In the genomic region with DNA sequence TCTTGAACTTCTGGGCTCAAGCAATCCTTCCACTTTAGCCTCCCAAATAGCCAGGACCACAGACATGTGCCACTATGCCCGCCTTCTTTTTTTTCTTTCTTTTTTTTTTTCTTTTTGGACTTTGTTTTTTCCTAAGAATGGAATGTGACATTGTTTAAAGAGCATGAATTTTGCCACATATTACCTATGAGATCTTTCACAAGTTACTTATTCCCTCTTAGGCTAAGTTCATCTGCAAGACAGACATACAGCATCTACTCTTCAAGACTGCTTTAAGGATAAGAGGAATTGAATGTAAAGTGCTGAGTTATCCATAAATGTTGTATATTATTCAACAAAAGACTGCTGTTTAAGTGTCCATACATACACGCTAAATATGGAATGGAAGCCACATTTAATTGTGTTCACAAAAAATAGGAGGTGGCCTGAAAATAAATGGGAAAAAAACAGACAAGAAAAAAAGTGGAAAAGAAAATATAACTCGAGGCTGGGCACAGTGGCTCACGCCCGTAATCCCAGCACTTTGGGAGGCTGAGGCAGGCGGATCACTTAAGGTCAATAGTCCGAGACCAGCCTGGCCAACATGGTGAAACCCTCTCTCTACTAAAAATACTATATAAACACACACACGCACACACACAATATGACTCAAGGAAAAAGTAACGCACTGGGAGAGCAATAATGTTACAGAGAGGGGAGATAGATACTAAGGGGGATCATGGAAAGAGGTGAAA, we compare ENCODE assay signal across 19 cellular contexts. TPM values are rescaled to one million over a fixed set of nuclear protein-coding genes. Genes with fewer than 3 reads are reported as not detected.
A peak's percentile ranks its signal among the peaks of the same experiment; 100 is the strongest.
DNase-seq lines count a peak whose midpoint lies in the region; ATAC-seq, FAIRE-seq and TF ChIP-seq lines count a peak whose summit lies in the region.
"Had no signal": no experiment of that assay in that cellular context is flagged by ENCODE, and none has a peak within 500 bp of the region (broad histone marks: within the 10 kb centered on the region; RNA-seq: fewer than 3 reads in every experiment).

No MANE protein-coding gene starts in this region.

- 5% methylated on average over 9 of the region's 9 CpGs for WGBS in HepG2 (ENCODE audit: low lambda C conversion rate)
- 81% methylated on average over 9 of the region's 9 CpGs for WGBS in right lobe of liver (ENCODE audit: insufficient coverage, low coverage, low lambda C conversion rate, missing lambda C conversion rate)

- TF ChIP-seq CTCF in HepG2 (CRISPR knock-in tag; IDR thresholded peaks at IDR 0.05) (no peak), right lobe of liver (IDR thresholded peaks at IDR 0.05) (no peak), Loucy (conservative IDR thresholded peaks at IDR 0.05; ENCODE audit: low read length) (no peak), nephron (IDR thresholded peaks at IDR 0.05; ENCODE audit: unreplicated experiment in 3 of 3) (no peak)

- BruUV-seq in HepG2 (replicated peaks; lab: Mats Ljungman, UMichigan), result no TSS peak

- H3K36me3 ChIP-seq in HepG2 (replicated peaks in 1 of 2; ENCODE audit: control insufficient read depth in 1 of 2, insufficient read depth in 2 of 2, low read length in 2 of 2) (no peaks in the 10 kb centered on the region), right lobe of liver (no peaks in the 10 kb centered on the region), Loucy (ENCODE audit: insufficient read depth, low read length) (no peaks in the 10 kb centered on the region)

- H2AFZ ChIP-seq in HepG2 (ENCODE audit: low read length) (peak overlapping the region; percentile 67), Loucy (ENCODE audit: low read length) (peak overlapping the region; percentile 44; the same call in 1 of the 2 replicates)

- H3K27me3 ChIP-seq in HepG2 (ENCODE audit: control insufficient read depth in 1 of 2, insufficient read depth in 2 of 2, low read length in 2 of 2) (no peaks in the 10 kb centered on the region; a peak in 1 of 5 replicates), right lobe of liver (no peaks in the 10 kb centered on the region), Loucy (ENCODE audit: insufficient read depth, low read length, poor library complexity, severe bottlenecking) (no peaks in the 10 kb centered on the region)
- H3K27me3 ChIP-seq: BLaER1 had no signal

- TF ChIP-seq POLR2A in HepG2 (IDR thresholded peaks at IDR 0.05; ENCODE audit: insufficient read depth in 1 of 2, low read depth in 2 of 2, low read length in 2 of 2), result no peak
- no peak for TF ChIP-seq POLR2A in right lobe of liver (IDR thresholded peaks at IDR 0.05)

- H3K4me1 ChIP-seq in HepG2 (ENCODE audit: insufficient read depth, low read length), result peaks cover 49% of the 10 kb centered on the region
- H3K4me1 ChIP-seq in right lobe of liver, result peaks cover 0 to 16% (median 2%) of the 10 kb centered on the region in 4 donors
- H3K4me1 ChIP-seq in Loucy (ENCODE audit: insufficient read depth, low read length, poor library complexity, severe bottlenecking), result peaks cover 17% of the 10 kb centered on the region

- H3K36me3 Mint-ChIP-seq in nephron (ENCODE audit: low read depth), result no peaks in the 10 kb centered on the region
- H3K36me3 Mint-ChIP-seq: CD8-positive, alpha-beta T cell had no signal

- H3K4me3 Mint-ChIP-seq in nephron, result peak overlapping the region; percentile 31 to 52 (median 31)
- H3K4me3 Mint-ChIP-seq: CD14-positive monocyte; CD8-positive, alpha-beta T cell; H9 had no signal

- CTCF ChIA-PET in HepG2 (lab: Yijun Ruan, JAX; ENCODE audit: low intra/inter-chr PET ratio, low total read pairs), result no interaction called here

- intact Hi-C loops in HepG2 (cut with micrococcal nuclease; ENCODE audit: unreplicated experiment) (no loop called here), right lobe of liver (cut with DNase I) (no loop called here)

- in situ Hi-C loops in HepG2 (cut with HindIII; ENCODE audit: extremely low pct_ligation_motif_present, low pct_unique_long_range_greater_than_20kb), result no loop called here

- H3K27ac ChIP-seq in HepG2 (ENCODE audit: extremely low read length, insufficient read depth, low read length), result peak overlapping the region; percentile 75
- H3K27ac ChIP-seq in right lobe of liver, result no peak overlapping the region
- H3K27ac ChIP-seq: 22Rv1, BLaER1, KMS-11 had no signal

- H3K9me3 Mint-ChIP-seq in nephron, result no peaks in the 10 kb centered on the region
- H3K9me3 Mint-ChIP-seq: CD8-positive, alpha-beta T cell had no signal

- peak overlapping the region in 2 of 3 experiments; percentile 16 to 48 for H3K27ac Mint-ChIP-seq in nephron
- H3K27ac Mint-ChIP-seq: CD14-positive monocyte; CD8-positive, alpha-beta T cell; H9 had no signal

- no peaks in the 10 kb centered on the region for H3F3A ChIP-seq in Loucy (ENCODE audit: low read depth)

- H3K9me3 ChIP-seq in HepG2 (ENCODE audit: low read length), result no peaks in the 10 kb centered on the region
- H3K9me3 ChIP-seq in right lobe of liver, result no peaks in the 10 kb centered on the region
- no peaks in the 10 kb centered on the region for H3K9me3 ChIP-seq in Loucy (ENCODE audit: insufficient read depth, low read depth, low read length)
- H3K9me3 ChIP-seq: BLaER1 had no signal

- H3K4me2 ChIP-seq in HepG2 (ENCODE audit: low read depth, low read length) (peak overlapping the region; percentile 77), Loucy (ENCODE audit: low read depth, low read length, poor library complexity, severe bottlenecking) (no peak overlapping the region)
- H3K4me2 ChIP-seq: BLaER1, KMS-11 had no signal

- no peak for ATAC-seq in HepG2
- ATAC-seq in right lobe of liver, result no peak
- ATAC-seq: CD8-positive, alpha-beta T cell; GM12878 had no signal

- TF ChIP-seq EP300 in HepG2 (IDR thresholded peaks at IDR 0.05; ENCODE audit: low read depth in 2 of 2, low read length in 2 of 2) (peak; percentile 38 to 39; a peak in 2 of 4 replicates), HepG2 (CRISPR knock-in tag; IDR thresholded peaks at IDR 0.05; ENCODE audit: borderline replicate concordance) (no peak)

- peak; percentile 8; the same call in 1 of the 2 replicates for TF ChIP-seq RAD21 in HepG2 (CRISPR knock-in tag; IDR thresholded peaks at IDR 0.05)

- POLR2A ChIA-PET in HepG2 (lab: Yijun Ruan, JAX), result interaction anchor here (0.8 kb wide), 1 partner anchor 16 kb away, joined by 3 read pairs; a partner anchor contains a TSS

- H3K4me3 ChIP-seq in HepG2 (replicated peaks in 1 of 3; ENCODE audit: insufficient read depth in 1 of 3, low read depth in 2 of 3, low read length in 3 of 3) (peak overlapping the region in 2 of 3 experiments; percentile 38 to 52; a peak in 5 of 6 replicates), right lobe of liver (no peak overlapping the region), Loucy (ENCODE audit: low read length, poor library complexity, severe bottlenecking) (no peak overlapping the region)
- H3K4me3 ChIP-seq: BLaER1, GM12878 had no signal

- H3K9me2 ChIP-seq in Loucy (replicated peaks; ENCODE audit: low read depth, low read length), result no peaks in the 10 kb centered on the region

- DNase-seq in HepG2 (ENCODE audit: low spot score) (peak; percentile 71), right lobe of liver (no peak), GM19240 (ENCODE audit: insufficient read length, low spot score) (no peak), NCI-H69 (lab: John Stamatoyannopoulos, UW) (no peak)
- DNase-seq: CD8-positive, alpha-beta T cell; DMS 273 treated with DMSO at 0.1 percent for 48 hours; DMS53; DND-41; EL; H9 had no signal

- H3K4me1 Mint-ChIP-seq in nephron, result peaks cover 18% of the 10 kb centered on the region

- H3K9ac ChIP-seq in HepG2 (ENCODE audit: insufficient read depth, low read depth, low read length) (peak overlapping the region; percentile 42), Loucy (ENCODE audit: low read depth, low read length, poor library complexity, severe bottlenecking) (no peak overlapping the region)
- H3K9ac ChIP-seq: BLaER1, KMS-11 had no signal

- no peak for FAIRE-seq in HepG2 (lab: Jason Lieb, UNC)
- FAIRE-seq: GM12878, H1 had no signal

- H4K20me1 ChIP-seq in HepG2 (ENCODE audit: insufficient read depth, low read length) (0 out of 2 replicates have a peak, but pooled peaks cover 6% of the 10 kb centered on the region), Loucy (ENCODE audit: insufficient read depth, low read length, poor library complexity, severe bottlenecking) (peaks cover 17% of the 10 kb centered on the region)

- peaks cover 16% of the 10 kb centered on the region for H3K79me2 ChIP-seq in HepG2 (ENCODE audit: insufficient read depth, low read length)
- peaks cover 18% of the 10 kb centered on the region for H3K79me2 ChIP-seq in Loucy (ENCODE audit: insufficient read depth, low read length)

- H3K27me3 Mint-ChIP-seq in nephron (ENCODE audit: low read depth), result peaks cover 3% of the 10 kb centered on the region

RNA-seq across cellular contexts. Expression of a gene that starts 3.2 kb away (rescaled TPM):
- total RNA-seq in HepG2 (2016; rRNA removed; fragmentation: Illumina TruSeq; extraction: Trizol) (211 and 213 TPM in 2 replicates), right lobe of liver (10 to 100 TPM; 20.9 to 38.4 (median 24.2) TPM)
- 66.7 and 72.8 TPM in 2 replicates for total RNA-seq in HepG2 (2016; cell fraction: cytosol; rRNA removed; fragmentation: Illumina TruSeq; extraction: Trizol; ENCODE audit: low read depth)
- 187 and 217 TPM in 2 replicates for total RNA-seq in HepG2 (2016; cell fraction: insoluble cytoplasmic fraction; rRNA removed; fragmentation: Illumina TruSeq; extraction: Trizol)
- 144 and 151 TPM in 2 replicates for total RNA-seq in HepG2 (2016; cell fraction: membrane; rRNA removed; fragmentation: Illumina TruSeq; extraction: Trizol)
- total RNA-seq in HepG2 (2016; cell fraction: nucleus; rRNA removed; fragmentation: Illumina TruSeq; extraction: Trizol), result 93.4 and 100 TPM in 2 replicates
- polyA plus RNA-seq in HepG2 (2011; rRNA removed), result 52.3 and 58.2 TPM in 2 replicates
- 57.6 and 58.9 TPM in 2 replicates for polyA plus RNA-seq in HepG2 (2011; cell fraction: cytosol; rRNA removed)
- 33.5 and 36.2 TPM in 2 replicates for polyA plus RNA-seq in HepG2 (2011; cell fraction: nucleus; rRNA removed)
- polyA plus RNA-seq in HepG2 (2012), result 122 and 125 TPM in 2 replicates
- polyA plus RNA-seq in HepG2 (2016; cell fraction: cytosol; fragmentation: Illumina TruSeq; extraction: Trizol; ENCODE audit: low read depth), result 80.0 and 81.2 TPM in 2 replicates
- polyA plus RNA-seq in HepG2 (2016; cell fraction: insoluble cytoplasmic fraction; fragmentation: Illumina TruSeq; extraction: Trizol; ENCODE audit: low read depth), result 206 and 226 TPM in 2 replicates
- polyA plus RNA-seq in HepG2 (2016; cell fraction: membrane; fragmentation: Illumina TruSeq; extraction: Trizol; ENCODE audit: low read depth), result 120 and 128 TPM in 2 replicates
- polyA plus RNA-seq in HepG2 (2016; cell fraction: nucleus; fragmentation: Illumina TruSeq; extraction: Trizol; ENCODE audit: insufficient read depth, low read depth), result 164 and 171 TPM in 2 replicates
- polyA minus RNA-seq in HepG2 (2011; rRNA and poly(A)+ RNA removed; ENCODE audit: low replicate concordance), result 89.1 and 115 TPM in 2 replicates
- 65.1 and 65.4 TPM in 2 replicates for polyA minus RNA-seq in HepG2 (2011; cell fraction: cytosol; rRNA and poly(A)+ RNA removed)
- 18.2 and 25.2 TPM in 2 replicates for polyA minus RNA-seq in HepG2 (2011; cell fraction: nucleus; rRNA and poly(A)+ RNA removed)

RNA-seq across cellular contexts. Expression of a gene that starts 15.8 kb away (rescaled TPM):
- total RNA-seq in HepG2 (2016; rRNA removed; fragmentation: Illumina TruSeq; extraction: Trizol), result 165 and 222 TPM in 2 replicates
- total RNA-seq in HepG2 (2016; cell fraction: cytosol; rRNA removed; fragmentation: Illumina TruSeq; extraction: Trizol; ENCODE audit: low read depth), result 29.3 and 32.1 TPM in 2 replicates
- 165 and 218 TPM in 2 replicates for total RNA-seq in HepG2 (2016; cell fraction: insoluble cytoplasmic fraction; rRNA removed; fragmentation: Illumina TruSeq; extraction: Trizol)
- total RNA-seq in HepG2 (2016; cell fraction: membrane; rRNA removed; fragmentation: Illumina TruSeq; extraction: Trizol), result 63.2 and 68.0 TPM in 2 replicates
- 96.2 and 104 TPM in 2 replicates for total RNA-seq in HepG2 (2016; cell fraction: nucleus; rRNA removed; fragmentation: Illumina TruSeq; extraction: Trizol)
- polyA plus RNA-seq in HepG2 (2011; rRNA removed), result 227 and 240 TPM in 2 replicates
- polyA plus RNA-seq in HepG2 (2011; cell fraction: cytosol; rRNA removed), result 195 and 204 TPM in 2 replicates
- 237 and 253 TPM in 2 replicates for polyA plus RNA-seq in HepG2 (2011; cell fraction: nucleus; rRNA removed)
- polyA plus RNA-seq in HepG2 (2012), result 128 and 143 TPM in 2 replicates
- polyA plus RNA-seq in HepG2 (2016; cell fraction: cytosol; fragmentation: Illumina TruSeq; extraction: Trizol; ENCODE audit: low read depth), result 19.3 and 21.8 TPM in 2 replicates
- 234 and 235 TPM in 2 replicates for polyA plus RNA-seq in HepG2 (2016; cell fraction: insoluble cytoplasmic fraction; fragmentation: Illumina TruSeq; extraction: Trizol; ENCODE audit: low read depth)
- polyA plus RNA-seq in HepG2 (2016; cell fraction: membrane; fragmentation: Illumina TruSeq; extraction: Trizol; ENCODE audit: low read depth), result 36.2 and 39.8 TPM in 2 replicates
- polyA plus RNA-seq in HepG2 (2016; cell fraction: nucleus; fragmentation: Illumina TruSeq; extraction: Trizol; ENCODE audit: insufficient read depth, low read depth), result 149 and 154 TPM in 2 replicates
- 103 and 225 TPM in 2 replicates for polyA minus RNA-seq in HepG2 (2011; rRNA and poly(A)+ RNA removed; ENCODE audit: low replicate concordance)
- 91.1 and 109 TPM in 2 replicates for polyA minus RNA-seq in HepG2 (2011; cell fraction: cytosol; rRNA and poly(A)+ RNA removed)
- polyA minus RNA-seq in HepG2 (2011; cell fraction: nucleus; rRNA and poly(A)+ RNA removed), result 149 and 165 TPM in 2 replicates
- total RNA-seq in right lobe of liver, result 10 to 100 TPM; 37.7 to 49.4 (median 41.5) TPM

RNA-seq across cellular contexts. Expression of a gene that starts 29.6 kb away (rescaled TPM):
- total RNA-seq in HepG2 (2016; rRNA removed; fragmentation: Illumina TruSeq; extraction: Trizol) (2.1 TPM in 1 of 2 replicates, not detected in the other), right lobe of liver (1 to 10 TPM; 3.2 to 8.0 (median 4.6) TPM)
- total RNA-seq in HepG2 (2016; cell fraction: cytosol; rRNA removed; fragmentation: Illumina TruSeq; extraction: Trizol; ENCODE audit: low read depth), result not detected in 2 replicates
- total RNA-seq in HepG2 (2016; cell fraction: insoluble cytoplasmic fraction; rRNA removed; fragmentation: Illumina TruSeq; extraction: Trizol), result 1.6 TPM in 1 of 2 replicates, not detected in the other
- 0.28 and 0.31 TPM in 2 replicates for total RNA-seq in HepG2 (2016; cell fraction: membrane; rRNA removed; fragmentation: Illumina TruSeq; extraction: Trizol)
- total RNA-seq in HepG2 (2016; cell fraction: nucleus; rRNA removed; fragmentation: Illumina TruSeq; extraction: Trizol), result 1.6 and 3.6 TPM in 2 replicates
- 4.5 and 5.6 TPM in 2 replicates for polyA plus RNA-seq in HepG2 (2011; rRNA removed)
- polyA plus RNA-seq in HepG2 (2011; cell fraction: cytosol; rRNA removed), result 0.64 and 0.94 TPM in 2 replicates
- polyA plus RNA-seq in HepG2 (2011; cell fraction: nucleus; rRNA removed), result 57.5 and 78.7 TPM in 2 replicates
- polyA plus RNA-seq in HepG2 (2012), result 5.6 and 6.6 TPM in 2 replicates
- 0.34 and 0.46 TPM in 2 replicates for polyA plus RNA-seq in HepG2 (2016; cell fraction: cytosol; fragmentation: Illumina TruSeq; extraction: Trizol; ENCODE audit: low read depth)
- 0.41 TPM in 1 of 2 replicates, not detected in the other for polyA plus RNA-seq in HepG2 (2016; cell fraction: insoluble cytoplasmic fraction; fragmentation: Illumina TruSeq; extraction: Trizol; ENCODE audit: low read depth)
- 0.32 and 1.0 TPM in 2 replicates for polyA plus RNA-seq in HepG2 (2016; cell fraction: membrane; fragmentation: Illumina TruSeq; extraction: Trizol; ENCODE audit: low read depth)
- polyA plus RNA-seq in HepG2 (2016; cell fraction: nucleus; fragmentation: Illumina TruSeq; extraction: Trizol; ENCODE audit: insufficient read depth, low read depth), result 12.5 and 13.4 TPM in 2 replicates
- 0.77 and 4.4 TPM in 2 replicates for polyA minus RNA-seq in HepG2 (2011; rRNA and poly(A)+ RNA removed; ENCODE audit: low replicate concordance)
- polyA minus RNA-seq in HepG2 (2011; cell fraction: cytosol; rRNA and poly(A)+ RNA removed), result not detected in 2 replicates
- polyA minus RNA-seq in HepG2 (2011; cell fraction: nucleus; rRNA and poly(A)+ RNA removed), result 8.7 and 8.8 TPM in 2 replicates
- total RNA-seq: G401 had no signal
- polyA plus RNA-seq: CD14-positive monocyte had no signal

RNA-seq across cellular contexts. Expression of a gene that starts 32.1 kb away (rescaled TPM):
- total RNA-seq in HepG2 (2016; rRNA removed; fragmentation: Illumina TruSeq; extraction: Trizol) (2.4 and 4.9 TPM in 2 replicates), right lobe of liver (10 to 100 TPM in 2 of 6 experiments, 1 to 10 TPM in 4; 6.0 to 14.7 (median 9.8) TPM)
- 2.0 and 2.5 TPM in 2 replicates for total RNA-seq in HepG2 (2016; cell fraction: cytosol; rRNA removed; fragmentation: Illumina TruSeq; extraction: Trizol; ENCODE audit: low read depth)
- 2.5 and 5.0 TPM in 2 replicates for total RNA-seq in HepG2 (2016; cell fraction: insoluble cytoplasmic fraction; rRNA removed; fragmentation: Illumina TruSeq; extraction: Trizol)
- total RNA-seq in HepG2 (2016; cell fraction: membrane; rRNA removed; fragmentation: Illumina TruSeq; extraction: Trizol), result 4.0 and 4.3 TPM in 2 replicates
- total RNA-seq in HepG2 (2016; cell fraction: nucleus; rRNA removed; fragmentation: Illumina TruSeq; extraction: Trizol), result 5.5 and 6.1 TPM in 2 replicates
- polyA plus RNA-seq in HepG2 (2011; rRNA removed), result 6.3 and 10.9 TPM in 2 replicates
- 5.5 and 8.5 TPM in 2 replicates for polyA plus RNA-seq in HepG2 (2011; cell fraction: cytosol; rRNA removed)
- 44.0 and 47.8 TPM in 2 replicates for polyA plus RNA-seq in HepG2 (2011; cell fraction: nucleus; rRNA removed)
- polyA plus RNA-seq in HepG2 (2012), result 3.9 and 6.3 TPM in 2 replicates
- 2.7 and 2.9 TPM in 2 replicates for polyA plus RNA-seq in HepG2 (2016; cell fraction: cytosol; fragmentation: Illumina TruSeq; extraction: Trizol; ENCODE audit: low read depth)
- 3.5 and 4.5 TPM in 2 replicates for polyA plus RNA-seq in HepG2 (2016; cell fraction: insoluble cytoplasmic fraction; fragmentation: Illumina TruSeq; extraction: Trizol; ENCODE audit: low read depth)
- 4.8 TPM in 2 replicates for polyA plus RNA-seq in HepG2 (2016; cell fraction: membrane; fragmentation: Illumina TruSeq; extraction: Trizol; ENCODE audit: low read depth)
- 20.6 TPM in 2 replicates for polyA plus RNA-seq in HepG2 (2016; cell fraction: nucleus; fragmentation: Illumina TruSeq; extraction: Trizol; ENCODE audit: insufficient read depth, low read depth)
- 4.6 and 10.2 TPM in 2 replicates for polyA minus RNA-seq in HepG2 (2011; rRNA and poly(A)+ RNA removed; ENCODE audit: low replicate concordance)
- 1.6 and 3.3 TPM in 2 replicates for polyA minus RNA-seq in HepG2 (2011; cell fraction: cytosol; rRNA and poly(A)+ RNA removed)
- polyA minus RNA-seq in HepG2 (2011; cell fraction: nucleus; rRNA and poly(A)+ RNA removed), result 4.9 and 5.1 TPM in 2 replicates

RNA-seq across cellular contexts. Expression of a gene that starts 42.2 kb away (rescaled TPM):
- total RNA-seq in HepG2 (2016; rRNA removed; fragmentation: Illumina TruSeq; extraction: Trizol), result 94.9 and 109 TPM in 2 replicates
- 42.7 and 45.6 TPM in 2 replicates for total RNA-seq in HepG2 (2016; cell fraction: cytosol; rRNA removed; fragmentation: Illumina TruSeq; extraction: Trizol; ENCODE audit: low read depth)
- 98.2 and 110 TPM in 2 replicates for total RNA-seq in HepG2 (2016; cell fraction: insoluble cytoplasmic fraction; rRNA removed; fragmentation: Illumina TruSeq; extraction: Trizol)
- 56.0 and 66.0 TPM in 2 replicates for total RNA-seq in HepG2 (2016; cell fraction: membrane; rRNA removed; fragmentation: Illumina TruSeq; extraction: Trizol)
- total RNA-seq in HepG2 (2016; cell fraction: nucleus; rRNA removed; fragmentation: Illumina TruSeq; extraction: Trizol), result 70.1 and 82.3 TPM in 2 replicates
- 75.0 and 88.4 TPM in 2 replicates for polyA plus RNA-seq in HepG2 (2011; rRNA removed)
- polyA plus RNA-seq in HepG2 (2011; cell fraction: cytosol; rRNA removed), result 86.7 and 102 TPM in 2 replicates
- 125 TPM in 2 replicates for polyA plus RNA-seq in HepG2 (2011; cell fraction: nucleus; rRNA removed)
- 71.1 and 79.5 TPM in 2 replicates for polyA plus RNA-seq in HepG2 (2012)
- 19.3 and 23.5 TPM in 2 replicates for polyA plus RNA-seq in HepG2 (2016; cell fraction: cytosol; fragmentation: Illumina TruSeq; extraction: Trizol; ENCODE audit: low read depth)
- polyA plus RNA-seq in HepG2 (2016; cell fraction: insoluble cytoplasmic fraction; fragmentation: Illumina TruSeq; extraction: Trizol; ENCODE audit: low read depth), result 82.7 and 86.8 TPM in 2 replicates
- 39.6 and 42.3 TPM in 2 replicates for polyA plus RNA-seq in HepG2 (2016; cell fraction: membrane; fragmentation: Illumina TruSeq; extraction: Trizol; ENCODE audit: low read depth)
- polyA plus RNA-seq in HepG2 (2016; cell fraction: nucleus; fragmentation: Illumina TruSeq; extraction: Trizol; ENCODE audit: insufficient read depth, low read depth), result 97.5 and 97.9 TPM in 2 replicates
- polyA minus RNA-seq in HepG2 (2011; rRNA and poly(A)+ RNA removed; ENCODE audit: low replicate concordance), result 92.8 and 112 TPM in 2 replicates
- polyA minus RNA-seq in HepG2 (2011; cell fraction: cytosol; rRNA and poly(A)+ RNA removed), result 58.3 and 61.2 TPM in 2 replicates
- 97.5 and 98.0 TPM in 2 replicates for polyA minus RNA-seq in HepG2 (2011; cell fraction: nucleus; rRNA and poly(A)+ RNA removed)
- 10 to 100 TPM; 50.1 to 58.9 (median 54.1) TPM for total RNA-seq in right lobe of liver

Comparison
In these comparisons a context has a peak if more than half of its experiments do, and no peak if none do; other contexts are left out.
1. H3K4me3 ChIP-seq: peak in HepG2 (2 of 3); none in right lobe of liver (0 of 3) and Loucy (single experiment).